ENCODE assay signal across 23 cellular contexts in genomic region chr14:77085538-77085937, GRCh38. TPM values are rescaled to one million over a fixed set of nuclear protein-coding genes. Genes with fewer than 3 reads are reported as not detected.
DNase-seq lines count a peak whose midpoint lies in the region; ATAC-seq, FAIRE-seq and TF ChIP-seq lines count a peak whose summit lies in the region.
"Had no signal": no experiment of that assay in that cellular context is flagged by ENCODE, and none has a peak within 500 bp of the region (broad histone marks: within the 10 kb centered on the region; RNA-seq: fewer than 3 reads in every experiment).

No MANE protein-coding gene starts in this region.

- in situ Hi-C loops in HAP-1 (cut with MboI; ENCODE audit: low sequenced_read_pairs) = no loop called here

- H3K27me3 ChIP-seq in HAP-1 (ENCODE audit: low read depth) = no peaks in the 10 kb centered on the region
- peaks cover 7% of the 10 kb centered on the region for H3K27me3 ChIP-seq in astrocyte (ENCODE audit: insufficient read depth, low read length)
- H3K27me3 ChIP-seq: foreskin keratinocyte had no signal

- no peak overlapping the region for H3K4me2 ChIP-seq in astrocyte (ENCODE audit: low read length)

- H2AFZ ChIP-seq in astrocyte (ENCODE audit: low read depth, low read length) = peak overlapping the region; percentile 25

- H3K27ac Mint-ChIP-seq in astrocyte (ENCODE audit: unreplicated experiment) = peak overlapping the region; percentile 48
- H3K27ac Mint-ChIP-seq in memory B cell = peak overlapping the region; percentile 89
- H3K27ac Mint-ChIP-seq in activated CD4-positive, alpha-beta T cell treated with anti-CD3 and anti-CD28 coated beads, Interleukin-2, amount 10 ng/mL, durations not matched to agents 7 days and 5 days = no peak overlapping the region
- H3K27ac Mint-ChIP-seq: activated CD8-positive, alpha-beta T cell treated with anti-CD3 and anti-CD28 coated beads for 36 hours; stimulated activated naive B cell treated with anti-CD40 and anti-IgM and Interleukin-4, amounts not matched to agents 10 μg/mL and 1 μg/mL and 100 μg/mL, for 72 hours; T-helper 2 cell treated with Interferon-gamma antibody and Interleukin-4, amounts not matched to agents 5 μg/mL and 100 μg/mL, for 36 hours had no signal

- H3K4me1 ChIP-seq in HAP-1 = peaks cover 12% of the 10 kb centered on the region
- no peaks in the 10 kb centered on the region for H3K4me1 ChIP-seq in astrocyte (ENCODE audit: insufficient read depth, low read length)

- H3K4me3 ChIP-seq in HAP-1 (no peak overlapping the region), astrocyte (ENCODE audit: insufficient read depth, low read depth, low read length) (no peak overlapping the region)

- no peaks in the 10 kb centered on the region for H4K20me1 ChIP-seq in astrocyte (ENCODE audit: insufficient read depth, low read length)

- H3K4me3 Mint-ChIP-seq in astrocyte (ENCODE audit: unreplicated experiment) (no peak overlapping the region), memory B cell (no peak overlapping the region)
- H3K4me3 Mint-ChIP-seq in activated CD4-positive, alpha-beta T cell treated with anti-CD3 and anti-CD28 coated beads, Interleukin-2, amount 10 ng/mL, durations not matched to agents 7 days and 5 days = no peak overlapping the region
- H3K4me3 Mint-ChIP-seq: activated CD8-positive, alpha-beta T cell treated with anti-CD3 and anti-CD28 coated beads for 36 hours; stimulated activated naive B cell treated with anti-CD40 and anti-IgM and Interleukin-4, amounts not matched to agents 10 μg/mL and 1 μg/mL and 100 μg/mL, for 72 hours; T-helper 2 cell treated with Interferon-gamma antibody and Interleukin-4, amounts not matched to agents 5 μg/mL and 100 μg/mL, for 36 hours had no signal

- no peaks in the 10 kb centered on the region for H3K9me3 Mint-ChIP-seq in astrocyte (ENCODE audit: unreplicated experiment)
- no peaks in the 10 kb centered on the region for H3K9me3 Mint-ChIP-seq in memory B cell
- H3K9me3 Mint-ChIP-seq in activated CD4-positive, alpha-beta T cell treated with anti-CD3 and anti-CD28 coated beads, Interleukin-2, amount 10 ng/mL, durations not matched to agents 7 days and 5 days = no peaks in the 10 kb centered on the region
- H3K9me3 Mint-ChIP-seq: stimulated activated naive B cell treated with anti-CD40 and anti-IgM and Interleukin-4, amounts not matched to agents 10 μg/mL and 1 μg/mL and 100 μg/mL, for 72 hours had no signal

- FAIRE-seq in astrocyte (lab: Jason Lieb, UNC) = no peak

- H3K36me3 ChIP-seq in HAP-1 (replicated peaks) (no peaks in the 10 kb centered on the region), astrocyte (ENCODE audit: insufficient read depth, low read length) (no peaks in the 10 kb centered on the region)

- no peak for ATAC-seq in memory B cell (ENCODE audit: low read depth)
- ATAC-seq: left colon had no signal

- POLR2A ChIA-PET in activated CD4-positive, alpha-beta T cell treated with anti-CD3 and anti-CD28 coated beads, Interleukin-2, amount 10 ng/mL, durations not matched to agents 7 days and 5 days (lab: Charles Lee) = no interaction called here

- CTCF ChIA-PET in activated CD4-positive, alpha-beta T cell treated with anti-CD3 and anti-CD28 coated beads, Interleukin-2, amount 10 ng/mL, durations not matched to agents 7 days and 5 days (lab: Charles Lee) = interaction anchor here (1.0 to 4.0 kb wide), 7 partner anchors 10 to 210 kb away, joined by 3 to 15 read pairs (median 5); no protein-coding TSS in a partner anchor

- H3K27me3 Mint-ChIP-seq in astrocyte (ENCODE audit: low read depth, unreplicated experiment) (peaks cover 3% of the 10 kb centered on the region), memory B cell (peaks cover 4% of the 10 kb centered on the region)
- peaks cover 2% of the 10 kb centered on the region for H3K27me3 Mint-ChIP-seq in activated CD4-positive, alpha-beta T cell treated with anti-CD3 and anti-CD28 coated beads, Interleukin-2, amount 10 ng/mL, durations not matched to agents 7 days and 5 days
- H3K27me3 Mint-ChIP-seq: activated CD8-positive, alpha-beta T cell treated with anti-CD3 and anti-CD28 coated beads for 36 hours had no signal

- no peak overlapping the region for H3K27ac ChIP-seq in astrocyte (ENCODE audit: low read depth, low read length)
- H3K27ac ChIP-seq: foreskin keratinocyte had no signal

- no peaks in the 10 kb centered on the region for H3K79me2 ChIP-seq in astrocyte (ENCODE audit: insufficient read depth, low read length)

- DNase-seq in HAP-1 (ENCODE audit: low spot score in 2 of 2) (peak; percentile 43 to 56), astrocyte (ENCODE audit: low read depth) (no peak), memory B cell (ENCODE audit: low spot score in 2 of 2) (no peak), retina (peak; percentile 47), NCI-H446 (lab: John Stamatoyannopoulos, UW) (no peak), dedifferentiated amniotic fluid mesenchymal stem cell (ENCODE audit: extremely low spot score) (no peak)
- no peak for DNase-seq in stimulated activated CD4-positive, alpha-beta T cell treated with anti-CD3 and anti-CD28 coated beads, Interleukin-2, amount 100 ng/mL, for 48 hours
- DNase-seq in activated CD4-positive, alpha-beta T cell treated with anti-CD3 and anti-CD28 coated beads, Interleukin-2, amount 10 ng/mL, durations not matched to agents 7 days and 5 days = no peak
- DNase-seq: activated CD8-positive, alpha-beta T cell treated with anti-CD3 and anti-CD28 coated beads for 36 hours; activated naive CD4-positive, alpha-beta T cell; caudate nucleus; Kasumi-1; left colon; NCI-H1092; NCI-H2029 treated with DMSO at 0.1 percent for 48 hours; NK-92 treated with Interleukin-12 subunit alpha and Interleukin-12 subunit beta, amount 100 ng/mL, for 24 hours; stimulated activated naive B cell treated with anti-CD40 and anti-IgM and Interleukin-4, amounts not matched to agents 10 μg/mL and 1 μg/mL and 100 μg/mL, for 72 hours had no signal

- TF ChIP-seq CTCF in astrocyte (IDR thresholded peaks at IDR 0.05; ENCODE audit: insufficient read depth, low read depth, low read length) = no peak

- H3K9me3 ChIP-seq in HAP-1 (no peaks in the 10 kb centered on the region), astrocyte (ENCODE audit: insufficient read depth, low read depth, low read length) (no peaks in the 10 kb centered on the region)

- H3K4me1 Mint-ChIP-seq in astrocyte (ENCODE audit: low read depth, unreplicated experiment) (peaks cover 15% of the 10 kb centered on the region), memory B cell (peaks cover 20% of the 10 kb centered on the region)
- H3K4me1 Mint-ChIP-seq in activated CD4-positive, alpha-beta T cell treated with anti-CD3 and anti-CD28 coated beads, Interleukin-2, amount 10 ng/mL, durations not matched to agents 7 days and 5 days = peaks cover 14% of the 10 kb centered on the region
- H3K4me1 Mint-ChIP-seq: stimulated activated naive B cell treated with anti-CD40 and anti-IgM and Interleukin-4, amounts not matched to agents 10 μg/mL and 1 μg/mL and 100 μg/mL, for 72 hours had no signal

- no peak overlapping the region for H3K9ac ChIP-seq in astrocyte (ENCODE audit: low read length)

- H3K36me3 Mint-ChIP-seq in astrocyte (ENCODE audit: low read depth, unreplicated experiment) (no peaks in the 10 kb centered on the region), memory B cell (no peaks in the 10 kb centered on the region)
- H3K36me3 Mint-ChIP-seq in activated CD4-positive, alpha-beta T cell treated with anti-CD3 and anti-CD28 coated beads, Interleukin-2, amount 10 ng/mL, durations not matched to agents 7 days and 5 days (ENCODE audit: low read depth) = no peaks in the 10 kb centered on the region
- H3K36me3 Mint-ChIP-seq: stimulated activated naive B cell treated with anti-CD40 and anti-IgM and Interleukin-4, amounts not matched to agents 10 μg/mL and 1 μg/mL and 100 μg/mL, for 72 hours had no signal

RNA-seq across cellular contexts. Expression of gene CIPC, which starts 12.5 kb away (rescaled TPM):
- total RNA-seq in astrocyte = 16.7 and 20.2 TPM in 2 replicates
- 10 to 100 TPM; 14.4 to 15.1 TPM for total RNA-seq in activated CD4-positive, alpha-beta T cell treated with anti-CD3 and anti-CD28 coated beads, Interleukin-2, amount 10 ng/mL, durations not matched to agents 7 days and 5 days

RNA-seq across cellular contexts. Expression of gene ZDHHC22, which starts 56.1 kb away (rescaled TPM):
- 0.50 and 0.52 TPM in 2 replicates for total RNA-seq in astrocyte
- total RNA-seq in activated CD4-positive, alpha-beta T cell treated with anti-CD3 and anti-CD28 coated beads, Interleukin-2, amount 10 ng/mL, durations not matched to agents 7 days and 5 days = not detected
- total RNA-seq: activated CD8-positive, alpha-beta T cell treated with anti-CD3 and anti-CD28 coated beads for 36 hours; CD8-positive, alpha-beta memory T cell; dermis microvascular lymphatic vessel endothelial cell; epithelial cell of proximal tubule; foreskin keratinocyte; left colon; RPMI7951 had no signal

RNA-seq across cellular contexts. Expression of gene IRF2BPL, which starts 57.0 kb away (rescaled TPM):
- total RNA-seq in astrocyte = 42.7 and 55.3 TPM in 2 replicates
- 10 to 100 TPM; 26.0 to 29.9 TPM for total RNA-seq in activated CD4-positive, alpha-beta T cell treated with anti-CD3 and anti-CD28 coated beads, Interleukin-2, amount 10 ng/mL, durations not matched to agents 7 days and 5 days

Comparison
In these comparisons a context has a peak if more than half of its experiments do, and no peak if none do; other contexts are left out.
1. DNase-seq: peak in HAP-1 (2 of 2) and retina (single experiment); none in astrocyte (single experiment), memory B cell (0 of 2), NCI-H446 (0 of 2), stimulated activated CD4-positive, alpha-beta T cell treated with anti-CD3 and anti-CD28 coated beads, Interleukin-2, amount 100 ng/mL, for 48 hours (0 of 2), activated CD4-positive, alpha-beta T cell treated with anti-CD3 and anti-CD28 coated beads, Interleukin-2, amount 10 ng/mL, durations not matched to agents 7 days and 5 days (single experiment) and dedifferentiated amniotic fluid mesenchymal stem cell (single experiment).